Comparison of ENCODE assay signal across 12 cellular contexts in genomic region chr17:512926-513325, GRCh38.
DNase-seq lines count a peak whose midpoint lies in the region; ATAC-seq, FAIRE-seq and TF ChIP-seq lines count a peak whose summit lies in the region.
"Had no signal": no experiment of that assay in that cellular context is flagged by ENCODE, and none has a peak within 500 bp of the region (broad histone marks: within the 10 kb centered on the region; RNA-seq: fewer than 3 reads in every experiment).

No MANE protein-coding gene starts in this region.

- H3K4me3 ChIP-seq in foreskin fibroblast (ENCODE audit: low read depth in 1 of 2, low read length in 2 of 2): peak overlapping the region; percentile 9 to 28
- no peak overlapping the region for H3K4me3 ChIP-seq in smooth muscle cell

- no peaks in the 10 kb centered on the region for H3K79me2 ChIP-seq in smooth muscle cell (ENCODE audit: low read depth)

- no peak for ATAC-seq in T-helper 17 cell
- ATAC-seq in HG02970 (IDR thresholded peaks at IDR 0.05; ENCODE audit: low FRiP score, unreplicated experiment): no peak
- no peak for ATAC-seq in naive thymus-derived CD8-positive, alpha-beta T cell

- TF ChIP-seq CTCF in foreskin fibroblast (IDR thresholded peaks at IDR 0.05; ENCODE audit: low read depth, low read length) (no peak), smooth muscle cell (IDR thresholded peaks at IDR 0.05; ENCODE audit: borderline replicate concordance, insufficient read depth, poor library complexity, severe bottlenecking) (no peak)

- no peak overlapping the region for H3K9ac ChIP-seq in smooth muscle cell (ENCODE audit: low read depth)

- 34% methylated on average over 6 of the region's 6 CpGs for WGBS in smooth muscle cell (ENCODE audit: low lambda C conversion rate)

- H3K36me3 ChIP-seq in smooth muscle cell (ENCODE audit: low read depth): no peaks in the 10 kb centered on the region

- no peaks in the 10 kb centered on the region for H3K36me3 Mint-ChIP-seq in T-helper 17 cell (ENCODE audit: low read depth)
- H3K36me3 Mint-ChIP-seq in naive thymus-derived CD8-positive, alpha-beta T cell: peaks cover 0 to 10% (median 8%) of the 10 kb centered on the region in 3 donors

- H3K27me3 Mint-ChIP-seq in T-helper 17 cell: no peaks in the 10 kb centered on the region
- H3K27me3 Mint-ChIP-seq in naive thymus-derived CD8-positive, alpha-beta T cell: no peaks in the 10 kb centered on the region
- H3K27me3 Mint-ChIP-seq: stimulated activated naive CD8-positive, alpha-beta T cell treated with anti-CD3 and anti-CD28 coated beads, Interleukin-15, Interleukin-2, amounts not matched to agents 100 ng/mL and 50 ng/mL, for 24 hours had no signal

- POLR2A ChIA-PET in naive thymus-derived CD8-positive, alpha-beta T cell (lab: Charles Lee): no interaction called here

- H3K4me1 ChIP-seq in smooth muscle cell (ENCODE audit: low read depth): peaks cover 18% of the 10 kb centered on the region

- peak overlapping the region; percentile 27 for H3K27ac Mint-ChIP-seq in T-helper 17 cell
- H3K27ac Mint-ChIP-seq in naive thymus-derived CD8-positive, alpha-beta T cell: peak overlapping the region in 3 of 10 donors; percentile 10 to 84 (median 72)
- H3K27ac Mint-ChIP-seq: stimulated activated naive CD8-positive, alpha-beta T cell treated with anti-CD3 and anti-CD28 coated beads, Interleukin-15, Interleukin-2, amounts not matched to agents 100 ng/mL and 50 ng/mL, for 24 hours had no signal

- H2AFZ ChIP-seq in smooth muscle cell (ENCODE audit: low read depth): no peak overlapping the region

- H3K27me3 ChIP-seq in smooth muscle cell (ENCODE audit: low read depth): no peaks in the 10 kb centered on the region

- peaks cover 0 to 20% (median 6%) of the 10 kb centered on the region in 9 donors for H3K9me3 Mint-ChIP-seq in naive thymus-derived CD8-positive, alpha-beta T cell
- H3K9me3 Mint-ChIP-seq: stimulated activated naive CD8-positive, alpha-beta T cell treated with anti-CD3 and anti-CD28 coated beads, Interleukin-15, Interleukin-2, amounts not matched to agents 100 ng/mL and 50 ng/mL, for 24 hours had no signal

- H3K4me3 Mint-ChIP-seq in T-helper 17 cell: no peak overlapping the region
- H3K4me3 Mint-ChIP-seq in naive thymus-derived CD8-positive, alpha-beta T cell: no peak overlapping the region
- H3K4me3 Mint-ChIP-seq: stimulated activated naive CD8-positive, alpha-beta T cell treated with anti-CD3 and anti-CD28 coated beads, Interleukin-15, Interleukin-2, amounts not matched to agents 100 ng/mL and 50 ng/mL, for 24 hours had no signal

- no peaks in the 10 kb centered on the region for H4K20me1 ChIP-seq in smooth muscle cell (ENCODE audit: low read depth)

- H3F3A ChIP-seq in smooth muscle cell (ENCODE audit: low read depth): peaks cover 20% of the 10 kb centered on the region

- H3K27ac ChIP-seq in smooth muscle cell (ENCODE audit: low read depth): peak overlapping the region; percentile 93

- H3K9me3 ChIP-seq in T-helper 17 cell (ENCODE audit: control insufficient read depth, low read length, poor library complexity, severe bottlenecking) (no peaks in the 10 kb centered on the region), smooth muscle cell (replicated peaks; ENCODE audit: low read depth) (no peaks in the 10 kb centered on the region)

- FAIRE-seq in GM19239 (lab: Jason Lieb, UNC): no peak

- peak overlapping the region; percentile 77 for H3K4me2 ChIP-seq in smooth muscle cell

- peak; percentile 60 for DNase-seq in EL
- DNase-seq in T-helper 17 cell: no peak
- peak; percentile 80 to 81 for DNase-seq in foreskin fibroblast
- DNase-seq in smooth muscle cell (lab: John Stamatoyannopoulos, UW; ENCODE audit: unreplicated experiment): no peak
- DNase-seq in putamen (ENCODE audit: low spot score): no peak
- DNase-seq in GM19239 (ENCODE audit: insufficient read length, low spot score): no peak
- no peak for DNase-seq in naive thymus-derived CD8-positive, alpha-beta T cell
- DNase-seq: activated naive CD4-positive, alpha-beta T cell treated with anti-CD3 and anti-CD28 coated beads, Interleukin-2, amount 50 U/mL, for 16 hours; COR-L47; MV-4-11 had no signal

- H3K4me1 Mint-ChIP-seq in T-helper 17 cell: peaks cover 3% of the 10 kb centered on the region
- H3K4me1 Mint-ChIP-seq in naive thymus-derived CD8-positive, alpha-beta T cell: peaks cover 0 to 14% (median 5%) of the 10 kb centered on the region in 4 donors

Comparison
In these comparisons a context has a peak if more than half of its experiments do, and no peak if none do; other contexts are left out.
1. DNase-seq: peak in EL (single experiment) and foreskin fibroblast (2 of 2); none in T-helper 17 cell (0 of 3), smooth muscle cell (single experiment), putamen (single experiment), GM19239 (single experiment) and naive thymus-derived CD8-positive, alpha-beta T cell (0 of 10).